ENCODE assay signal across 8 cellular contexts in the genomic region with DNA sequence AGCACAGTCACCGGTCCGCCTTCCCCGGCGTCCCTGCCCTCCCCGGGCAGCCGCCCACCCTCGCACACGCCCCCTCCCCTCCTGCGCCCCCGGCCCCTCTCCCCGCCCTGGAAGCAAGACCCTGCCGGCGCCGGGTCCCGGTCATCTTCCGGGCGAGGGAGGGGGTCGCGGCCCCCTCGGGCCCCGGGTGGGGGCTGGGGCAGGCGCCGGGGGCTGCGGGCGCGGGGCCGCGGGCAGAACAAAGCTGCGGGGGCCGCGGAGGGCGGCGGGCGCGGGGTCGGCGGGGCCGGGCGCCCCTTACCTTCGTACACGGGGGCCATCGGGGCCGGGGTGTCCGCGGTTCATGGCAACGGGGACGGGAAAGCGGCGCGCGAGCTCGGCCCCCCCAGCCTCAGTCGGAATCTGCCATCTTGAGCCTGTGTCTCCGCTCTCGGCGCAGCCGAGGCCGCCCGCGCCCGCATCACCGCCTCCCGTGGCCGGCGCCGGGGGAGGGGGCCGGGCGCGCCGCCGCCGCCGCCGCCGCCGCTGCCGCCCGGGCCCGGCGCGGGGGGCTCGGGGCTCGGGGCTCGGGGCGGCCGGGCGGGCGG. TPM values are rescaled to one million over a fixed set of nuclear protein-coding genes. Genes with fewer than 3 reads are reported as not detected.
DNase-seq lines count a peak whose midpoint lies in the region; ATAC-seq and TF ChIP-seq lines count a peak whose summit lies in the region.

No MANE protein-coding gene starts in this region.

- peak; percentile 10 for TF ChIP-seq POLR2A in GM19099 (IDR thresholded peaks at IDR 0.05; ENCODE audit: extremely low read depth, insufficient read length, low read depth)
- no peak for TF ChIP-seq POLR2A in tibial nerve (IDR thresholded peaks at IDR 0.05)

- WGBS in endodermal cell (ENCODE audit: insufficient coverage in 1 of 2, insufficient read length in 1 of 2), 2 experiments: 0% methylated on average over 14 to 88 of the region's 88 CpGs
- 0 to 1% methylated on average over 6 to 11 of the region's 88 CpGs for WGBS in tibial nerve, 2 donors

- peak overlapping the region; percentile 96 for H3K4me3 Mint-ChIP-seq in endodermal cell

- H3K27ac ChIP-seq in AG04450 (ENCODE audit: low read depth, low read length) (peak overlapping the region; percentile 96), endodermal cell (ENCODE audit: low read depth, low read length) (peak overlapping the region; percentile 56), muscle layer of duodenum (ENCODE audit: low read length) (peak overlapping the region; percentile 95), tibial nerve (peak overlapping the region; percentile 87 to 98 (median 94))

- H3K36me3 Mint-ChIP-seq in endodermal cell (ENCODE audit: low read depth): peaks cover 5% of the 10 kb centered on the region

- H3K4me1 ChIP-seq in endodermal cell (ENCODE audit: control insufficient read depth, insufficient read depth, low read length) (peaks cover 5% of the 10 kb centered on the region), muscle layer of duodenum (ENCODE audit: control insufficient read depth in 1 of 2, insufficient read depth in 2 of 2, low read length in 2 of 2) (peaks cover 10 to 14% of the 10 kb centered on the region in 2 donors), tibial nerve (peaks cover 0 to 31% (median 10%) of the 10 kb centered on the region in 4 donors)

- no peak for ATAC-seq in GM21447 (IDR thresholded peaks at IDR 0.05; ENCODE audit: unreplicated experiment)

- no peak for TF ChIP-seq CTCF in AG04450 (IDR thresholded peaks at IDR 0.05; ENCODE audit: low read depth, low read length)
- TF ChIP-seq CTCF in endodermal cell (conservative IDR thresholded peaks at IDR 0.05): no peak
- TF ChIP-seq CTCF in tibial nerve (IDR thresholded peaks at IDR 0.05): no peak

- H3K27me3 Mint-ChIP-seq in endodermal cell (ENCODE audit: insufficient read depth): peaks cover 27% of the 10 kb centered on the region

- no peaks in the 10 kb centered on the region for H3K9me3 Mint-ChIP-seq in endodermal cell

- H3K4me1 Mint-ChIP-seq in endodermal cell: peaks cover 26% of the 10 kb centered on the region

- H3K27ac Mint-ChIP-seq in endodermal cell: no peak overlapping the region

- H3K4me3 ChIP-seq in AG04450 (ENCODE audit: low read depth, low read length) (peak overlapping the region; percentile 88), endodermal cell (ENCODE audit: low read length) (peak overlapping the region; percentile 97), muscle layer of duodenum (ENCODE audit: low read depth in 1 of 2, low read length in 2 of 2) (peak overlapping the region; percentile 82 to 96), tibial nerve (peak overlapping the region; percentile 65 to 97 (median 75))

- CTCF ChIA-PET in AG04450 (lab: Charles Lee): interaction anchor here (0.6 kb wide), 3 partner anchors 96 to 189 kb away, joined by 3 to 6 read pairs (median 5); no protein-coding TSS in a partner anchor

- POLR2A ChIA-PET in AG04450 (lab: Yijun Ruan, JAX): interaction anchor here (0.6 to 1.7 kb wide), 3 partner anchors 52 to 182 kb away, joined by 3 to 6 read pairs (median 4); no protein-coding TSS in a partner anchor

- H3K9ac ChIP-seq in endodermal cell (ENCODE audit: extremely low read depth, low read length, poor library complexity, severe bottlenecking): peak overlapping the region; percentile 81

- H3K36me3 ChIP-seq in endodermal cell (ENCODE audit: control insufficient read depth, insufficient read depth, low read length) (peaks cover 18% of the 10 kb centered on the region), muscle layer of duodenum (ENCODE audit: control insufficient read depth in 1 of 2, insufficient read depth in 2 of 2, low read length in 2 of 2) (peaks cover 0 to 8% of the 10 kb centered on the region in 2 donors), tibial nerve (no peaks in the 10 kb centered on the region)

- DNase-seq in AG04450 (ENCODE audit: low read depth, low spot score): no peak
- peak; percentile 41 for DNase-seq in HuH-7.5 (ENCODE audit: low spot score)
- peak; percentile 26 to 34 for DNase-seq in activated CD4-positive, alpha-beta T cell treated with anti-CD3 and anti-CD28 coated beads, Interleukin-2, amount 50 U/mL, for 4 hours
- DNase-seq in endodermal cell: peak; percentile 63
- no peak for DNase-seq in tibial nerve (ENCODE audit: low spot score in 2 of 2)

- H3K9me3 ChIP-seq in AG04450 (ENCODE audit: control insufficient read depth, insufficient read depth, low read length): no peaks in the 10 kb centered on the region; the same call in 1 of the 2 replicates
- no peaks in the 10 kb centered on the region for H3K9me3 ChIP-seq in endodermal cell (ENCODE audit: control insufficient read depth, low read length)
- no peaks in the 10 kb centered on the region for H3K9me3 ChIP-seq in muscle layer of duodenum (ENCODE audit: control insufficient read depth in 1 of 2, low read length in 2 of 2)
- no peaks in the 10 kb centered on the region for H3K9me3 ChIP-seq in tibial nerve

- no peak for TF ChIP-seq EP300 in tibial nerve (IDR thresholded peaks at IDR 0.05)

- H3K27me3 ChIP-seq in AG04450 (ENCODE audit: control insufficient read depth, insufficient read depth, low read length): no peaks in the 10 kb centered on the region
- peaks cover 15% of the 10 kb centered on the region for H3K27me3 ChIP-seq in endodermal cell (ENCODE audit: control insufficient read depth, insufficient read depth, low read length, poor library complexity, severe bottlenecking)
- H3K27me3 ChIP-seq in muscle layer of duodenum (ENCODE audit: low read depth, low read length): no peaks in the 10 kb centered on the region
- H3K27me3 ChIP-seq in tibial nerve: no peaks in the 10 kb centered on the region

RNA-seq across cellular contexts. Expression of a gene that starts 0.4 kb away (rescaled TPM):
- 61.4 and 74.6 TPM in 2 replicates for polyA plus RNA-seq in AG04450 (2011; rRNA removed)
- polyA minus RNA-seq in AG04450 (2011; rRNA and poly(A)+ RNA removed): 130 and 163 TPM in 2 replicates
- total RNA-seq in endodermal cell (100 to 1,000 TPM in 1 of 2 donors, 10 to 100 TPM in 1; 95.1 to 125 TPM), tibial nerve (10 to 100 TPM; 24.9 to 41.1 (median 29.7) TPM)
- 32.0 TPM for polyA plus RNA-seq in endodermal cell (2013, experiment 1 of 2)
- polyA plus RNA-seq in endodermal cell (2013, experiment 2 of 2): 35.9 TPM

RNA-seq across cellular contexts. Expression of a gene that starts 51.7 kb away (rescaled TPM):
- polyA plus RNA-seq in AG04450 (2011; rRNA removed): 51.3 and 53.2 TPM in 2 replicates
- 27.7 and 28.2 TPM in 2 replicates for polyA minus RNA-seq in AG04450 (2011; rRNA and poly(A)+ RNA removed)
- total RNA-seq in endodermal cell: 10 to 100 TPM in 1 of 2 donors, 1 to 10 TPM in 1; 7.6 to 13.5 TPM
- polyA plus RNA-seq in endodermal cell (2013, experiment 1 of 2): 2.6 TPM
- 2.7 TPM for polyA plus RNA-seq in endodermal cell (2013, experiment 2 of 2)
- total RNA-seq in tibial nerve: 10 to 100 TPM; 19.0 to 80.4 (median 30.5) TPM

Comparison
In these comparisons a context has a peak if more than half of its experiments do, and no peak if none do; other contexts are left out.
1. DNase-seq: peak in HuH-7.5 (single experiment), activated CD4-positive, alpha-beta T cell treated with anti-CD3 and anti-CD28 coated beads, Interleukin-2, amount 50 U/mL, for 4 hours (2 of 2) and endodermal cell (single experiment); none in AG04450 (single experiment) and tibial nerve (0 of 2).
2. Peak in every context shown above with its lines, with median percentiles within 50 percentile points of each other: H3K27ac ChIP-seq and H3K4me3 ChIP-seq.